11 cellular contexts compared by ENCODE assay signal in genomic region chr11:68041617-68042218, GRCh38. TPM values are rescaled to one million over a fixed set of nuclear protein-coding genes. Genes with fewer than 3 reads are reported as not detected.
DNase-seq lines count a peak whose midpoint lies in the region; ATAC-seq and TF ChIP-seq lines count a peak whose summit lies in the region.
"Had no signal": no experiment of that assay in that cellular context is flagged by ENCODE, and none has a peak within 500 bp of the region (broad histone marks: within the 10 kb centered on the region; RNA-seq: fewer than 3 reads in every experiment).

No MANE protein-coding gene starts in this region.

- H3K9ac ChIP-seq in H9 (ENCODE audit: extremely low read depth, insufficient read length, low read length) (no peak overlapping the region), endodermal cell (ENCODE audit: extremely low read depth, low read length, poor library complexity, severe bottlenecking) (no peak overlapping the region)

- H4K20me1 ChIP-seq in H9 (ENCODE audit: control insufficient read depth, insufficient read depth, insufficient read length) (no peaks in the 10 kb centered on the region), OCI-LY7 (ENCODE audit: insufficient read depth, low read length) (no peaks in the 10 kb centered on the region)

- no peak overlapping the region for H2BK15ac ChIP-seq in H9 (ENCODE audit: low read depth, low read length)

- no CpG with 5 or more reads among the region's 12 CpGs for WGBS in H9 (ENCODE audit: extremely low coverage, insufficient read length, low lambda C conversion rate)
- WGBS in endodermal cell (ENCODE audit: insufficient coverage in 1 of 2, insufficient read length in 1 of 2), 2 experiments: 92 to 96% methylated on average over 8 to 12 of the region's 12 CpGs

- H3K4me3 ChIP-seq in OCI-LY7 (ENCODE audit: low read depth, low read length, poor library complexity, severe bottlenecking) (no peak overlapping the region), endodermal cell (ENCODE audit: low read length) (no peak overlapping the region)

- H3K27ac ChIP-seq in H9 (ENCODE audit: insufficient read length, low read depth, low read length) (no peak overlapping the region), OCI-LY7 (ENCODE audit: low read depth, low read length, poor library complexity, severe bottlenecking) (peak overlapping the region; percentile 79), endodermal cell (ENCODE audit: low read depth, low read length) (no peak overlapping the region)

- H2AK5ac ChIP-seq in H9 (ENCODE audit: insufficient read length, low read length): no peak overlapping the region

- no peak overlapping the region for H3K4me2 ChIP-seq in H9 (ENCODE audit: insufficient read depth, insufficient read length, low read length)
- peak overlapping the region; percentile 97 for H3K4me2 ChIP-seq in OCI-LY7 (ENCODE audit: low read length)

- H3K9me3 Mint-ChIP-seq in H9 (no peaks in the 10 kb centered on the region), endodermal cell (no peaks in the 10 kb centered on the region)
- no peaks in the 10 kb centered on the region for H3K9me3 Mint-ChIP-seq in stimulated activated memory B cell treated with anti-CD40 and anti-IgM and Interleukin-4, amounts not matched to agents 10 μg/mL and 1 μg/mL and 100 μg/mL, for 72 hours

- no peak overlapping the region for H3T11ph ChIP-seq in H9 (ENCODE audit: low read length)

- no peak overlapping the region for H2BK12ac ChIP-seq in H9 (ENCODE audit: insufficient read length, low read depth, low read length)

- H3K9me2 ChIP-seq in OCI-LY7 (ENCODE audit: insufficient read depth, low read length): no peaks in the 10 kb centered on the region

- ATAC-seq in stimulated activated memory B cell treated with anti-CD40 and anti-IgM and Interleukin-4, amounts not matched to agents 10 μg/mL and 1 μg/mL and 100 μg/mL, for 72 hours: no peak
- ATAC-seq in HG03342 (IDR thresholded peaks at IDR 0.05; ENCODE audit: unreplicated experiment): no peak
- ATAC-seq: left lung, psoas muscle had no signal

- H3K9me3 ChIP-seq in H9 (ENCODE audit: control insufficient read depth, low read depth, low read length): no peaks in the 10 kb centered on the region
- H3K9me3 ChIP-seq in OCI-LY7 (ENCODE audit: low read length): no peaks in the 10 kb centered on the region
- H3K9me3 ChIP-seq in endodermal cell (ENCODE audit: control insufficient read depth, low read length): no peaks in the 10 kb centered on the region
- H3K9me3 ChIP-seq: left lung, psoas muscle had no signal

- POLR2A ChIA-PET in OCI-LY7 (lab: Charles Lee): interaction anchor here (1.1 kb wide), 1 partner anchor 10 kb away, joined by 3 read pairs; no protein-coding TSS in a partner anchor
- POLR2A ChIA-PET in HEK293T (lab: Yijun Ruan, JAX): interaction anchor here (5.9 kb wide), 1 partner anchor 11 kb away, joined by 43 read pairs; the partner anchor contains the start of gene NDUFS8

- no peak overlapping the region for H3K23ac ChIP-seq in H9 (ENCODE audit: insufficient read length, low read depth, low read length)

- H3K27me3 ChIP-seq in H9 (ENCODE audit: insufficient read depth, low read length) (no peaks in the 10 kb centered on the region), endodermal cell (ENCODE audit: control insufficient read depth, insufficient read depth, low read length, poor library complexity, severe bottlenecking) (no peaks in the 10 kb centered on the region)
- H3K27me3 ChIP-seq: left lung had no signal

- H3K79me1 ChIP-seq in H9 (ENCODE audit: insufficient read depth, low read depth, low read length, poor library complexity, severe bottlenecking): no peaks in the 10 kb centered on the region

- no peak overlapping the region for H2BK20ac ChIP-seq in H9 (ENCODE audit: low read depth, low read length, poor library complexity, severe bottlenecking)

- no peak overlapping the region for H4K91ac ChIP-seq in H9 (ENCODE audit: insufficient read length, low read depth, low read length)

- no peak overlapping the region for H2BK120ac ChIP-seq in H9 (ENCODE audit: low read depth, low read length, poor library complexity, severe bottlenecking)

- no peak overlapping the region for H3K4me3 Mint-ChIP-seq in H9
- H3K4me3 Mint-ChIP-seq in endodermal cell: no peak overlapping the region
- H3K4me3 Mint-ChIP-seq in stimulated activated memory B cell treated with anti-CD40 and anti-IgM and Interleukin-4, amounts not matched to agents 10 μg/mL and 1 μg/mL and 100 μg/mL, for 72 hours: no peak overlapping the region

- no peak overlapping the region for H2BK5ac ChIP-seq in H9 (ENCODE audit: insufficient read length, low read length)

- H3K36me3 ChIP-seq in OCI-LY7 (ENCODE audit: insufficient read depth, low read length): peaks cover 51% of the 10 kb centered on the region
- H3K36me3 ChIP-seq in endodermal cell (ENCODE audit: control insufficient read depth, insufficient read depth, low read length): no peaks in the 10 kb centered on the region

- H3K79me2 ChIP-seq in H9 (ENCODE audit: insufficient read depth, low read length): no peaks in the 10 kb centered on the region
- peaks cover 21% of the 10 kb centered on the region; the same call in 1 of the 2 replicates for H3K79me2 ChIP-seq in OCI-LY7 (ENCODE audit: insufficient read depth, low read depth, low read length)

- H3K27me3 Mint-ChIP-seq in H9 (ENCODE audit: low read depth): no peaks in the 10 kb centered on the region
- H3K27me3 Mint-ChIP-seq in endodermal cell (ENCODE audit: insufficient read depth): no peaks in the 10 kb centered on the region
- H3K27me3 Mint-ChIP-seq in stimulated activated memory B cell treated with anti-CD40 and anti-IgM and Interleukin-4, amounts not matched to agents 10 μg/mL and 1 μg/mL and 100 μg/mL, for 72 hours: no peaks in the 10 kb centered on the region

- no peak overlapping the region for H4K5ac ChIP-seq in H9 (ENCODE audit: insufficient read length, low read depth, low read length)

- no peaks in the 10 kb centered on the region; a peak in 1 of 7 replicates for H3K36me3 Mint-ChIP-seq in H9 (ENCODE audit: insufficient read depth in 1 of 3, low read depth in 3 of 3)
- H3K36me3 Mint-ChIP-seq in endodermal cell (ENCODE audit: low read depth): peaks cover 2% of the 10 kb centered on the region
- H3K36me3 Mint-ChIP-seq in stimulated activated memory B cell treated with anti-CD40 and anti-IgM and Interleukin-4, amounts not matched to agents 10 μg/mL and 1 μg/mL and 100 μg/mL, for 72 hours: peaks cover 26% of the 10 kb centered on the region

- no peak overlapping the region for H3K14ac ChIP-seq in H9 (ENCODE audit: insufficient read depth, low read length)

- peak overlapping the region; percentile 83 to 94 (median 87); a peak in 6 of 7 replicates for H3K27ac Mint-ChIP-seq in H9
- peak overlapping the region; percentile 37 for H3K27ac Mint-ChIP-seq in endodermal cell
- H3K27ac Mint-ChIP-seq in stimulated activated memory B cell treated with anti-CD40 and anti-IgM and Interleukin-4, amounts not matched to agents 10 μg/mL and 1 μg/mL and 100 μg/mL, for 72 hours: peak overlapping the region; percentile 93

- H2AFZ ChIP-seq in H9 (ENCODE audit: low read length) (no peak overlapping the region), OCI-LY7 (ENCODE audit: low read length) (no peak overlapping the region)

- CTCF ChIA-PET in OCI-LY7 (lab: Charles Lee; ENCODE audit: unreplicated experiment): interaction anchor here (0.8 kb wide), 1 partner anchor 56 kb away, joined by 4 read pairs; no protein-coding TSS in a partner anchor
- CTCF ChIA-PET in HEK293T (lab: Yijun Ruan, JAX): no interaction called here

- intact Hi-C loops in OCI-LY7 (cut with micrococcal nuclease; ENCODE audit: unreplicated experiment): loop anchor here (2.0 kb wide), 1 partner anchor 39 kb away; no protein-coding TSS in a partner anchor

- peaks cover 7 to 9% of the 10 kb centered on the region in 2 experiments for H3K4me1 Mint-ChIP-seq in H9
- H3K4me1 Mint-ChIP-seq in endodermal cell: peaks cover 3% of the 10 kb centered on the region
- peaks cover 36% of the 10 kb centered on the region for H3K4me1 Mint-ChIP-seq in stimulated activated memory B cell treated with anti-CD40 and anti-IgM and Interleukin-4, amounts not matched to agents 10 μg/mL and 1 μg/mL and 100 μg/mL, for 72 hours

- no TSS peak for BruUV-seq in OCI-LY7 (replicated peaks; lab: Mats Ljungman, UMichigan)

- H3K4ac ChIP-seq in H9 (ENCODE audit: low read depth, low read length): no peak overlapping the region

- H3K4me1 ChIP-seq in H9 (ENCODE audit: insufficient read depth, low read length): no peaks in the 10 kb centered on the region; the same call in 1 of the 2 replicates
- peaks cover 29% of the 10 kb centered on the region for H3K4me1 ChIP-seq in OCI-LY7 (ENCODE audit: insufficient read depth, low read length, poor library complexity, severe bottlenecking)
- peaks cover 9% of the 10 kb centered on the region for H3K4me1 ChIP-seq in endodermal cell (ENCODE audit: control insufficient read depth, insufficient read depth, low read length)

- no peak for DNase-seq in H9
- no peak for DNase-seq in OCI-LY7 (ENCODE audit: low spot score)
- no peak for DNase-seq in endodermal cell
- no peak for DNase-seq in stimulated activated CD4-positive, alpha-beta T cell treated with anti-CD3 and anti-CD28 coated beads, Interleukin-15, amount 100 ng/mL, for 24 hours
- DNase-seq in HEK293T (ENCODE audit: extremely low spot score): no peak
- DNase-seq: activated effector memory CD4-positive, alpha-beta T cell treated with Interleukin-2 at 50 U/mL for 16 hours; NCI-H1436 had no signal

- TF ChIP-seq CTCF in H9 (conservative IDR thresholded peaks at IDR 0.05): no peak
- TF ChIP-seq CTCF in OCI-LY7 (conservative IDR thresholded peaks at IDR 0.05; ENCODE audit: low read length): no peak
- no peak for TF ChIP-seq CTCF in endodermal cell (conservative IDR thresholded peaks at IDR 0.05)

- no peak overlapping the region for H3K18ac ChIP-seq in H9 (ENCODE audit: insufficient read length, low read depth, low read length)

- H4K8ac ChIP-seq in H9 (replicated peaks; ENCODE audit: insufficient read length, low read depth, low read length): no peak overlapping the region

- no peak overlapping the region for H3K56ac ChIP-seq in H9 (ENCODE audit: insufficient read length, low read depth, low read length)

- H3K23me2 ChIP-seq in H9 (ENCODE audit: insufficient read length, low read depth, low read length, poor library complexity, severe bottlenecking): no peaks in the 10 kb centered on the region

RNA-seq across cellular contexts. Expression of gene TCIRG1, which starts 2.9 kb away (rescaled TPM):
- total RNA-seq in H9 (2021) (24.4 and 27.1 TPM in 2 replicates), OCI-LY7 (2022) (201 and 204 TPM in 2 replicates), endodermal cell (10 to 100 TPM; 61.6 to 70.4 TPM)
- total RNA-seq in OCI-LY7 (2014; rRNA removed; shearing (Covaris generic)): 148 and 199 TPM in 2 replicates
- polyA plus RNA-seq in endodermal cell (2013, experiment 1 of 2): 19.0 TPM
- 18.5 TPM for polyA plus RNA-seq in endodermal cell (2013, experiment 2 of 2)

RNA-seq across cellular contexts. Expression of gene NDUFS8, which starts 11.2 kb away (rescaled TPM):
- total RNA-seq in H9 (2021) (213 and 214 TPM in 2 replicates), OCI-LY7 (2022) (126 and 132 TPM in 2 replicates), endodermal cell (100 to 1,000 TPM; 150 to 168 TPM)
- 152 and 173 TPM in 2 replicates for total RNA-seq in OCI-LY7 (2014; rRNA removed; shearing (Covaris generic))
- polyA plus RNA-seq in endodermal cell (2013, experiment 1 of 2): 151 TPM
- polyA plus RNA-seq in endodermal cell (2013, experiment 2 of 2): 145 TPM

RNA-seq across cellular contexts. Expression of gene ALDH3B1, which starts 31.6 kb away (rescaled TPM):
- total RNA-seq in H9 (2021): not detected in 2 replicates
- 0.50 TPM in 1 of 2 replicates, not detected in the other for total RNA-seq in OCI-LY7 (2014; rRNA removed; shearing (Covaris generic))
- total RNA-seq in OCI-LY7 (2022): 0.53 and 0.65 TPM in 2 replicates
- under 1 TPM in 1 of 2 donors, not detected in 1; 0.11 TPM for total RNA-seq in endodermal cell
- polyA plus RNA-seq in endodermal cell (2013, experiment 1 of 2): 0.64 TPM
- polyA plus RNA-seq in endodermal cell (2013, experiment 2 of 2): 0.41 TPM

RNA-seq across cellular contexts. Expression of gene UNC93B1, which starts 37.8 kb away (rescaled TPM):
- total RNA-seq in H9 (2021) (21.7 and 23.3 TPM in 2 replicates), OCI-LY7 (2022) (49.7 and 52.1 TPM in 2 replicates), endodermal cell (10 to 100 TPM; 27.1 to 32.0 TPM)
- 39.6 and 44.0 TPM in 2 replicates for total RNA-seq in OCI-LY7 (2014; rRNA removed; shearing (Covaris generic))
- polyA plus RNA-seq in endodermal cell (2013, experiment 1 of 2): 13.6 TPM
- 10.8 TPM for polyA plus RNA-seq in endodermal cell (2013, experiment 2 of 2)

Comparison
In these comparisons a context has a peak if more than half of its experiments do, and no peak if none do; other contexts are left out.
1. H3K27ac Mint-ChIP-seq: peak in every context shown above with its lines; median percentile 93 in stimulated activated memory B cell treated with anti-CD40 and anti-IgM and Interleukin-4, amounts not matched to agents 10 μg/mL and 1 μg/mL and 100 μg/mL, for 72 hours; 87 in H9; 37 in endodermal cell.